ENCODE assay signal across 12 cellular contexts in genomic region chr12:75684678-75685620, GRCh38.
DNase-seq lines count a peak whose midpoint lies in the region; ATAC-seq, FAIRE-seq and TF ChIP-seq lines count a peak whose summit lies in the region.
"Had no signal": no experiment of that assay in that cellular context is flagged by ENCODE, and none has a peak within 500 bp of the region (broad histone marks: within the 10 kb centered on the region; RNA-seq: fewer than 3 reads in every experiment).

No MANE protein-coding gene starts in this region.

- no peaks in the 10 kb centered on the region for H3K27me3 Mint-ChIP-seq in astrocyte (ENCODE audit: low read depth, unreplicated experiment)

- no peaks in the 10 kb centered on the region for H4K20me1 ChIP-seq in astrocyte (ENCODE audit: insufficient read depth, low read length)

- DNase-seq in AG09309 (ENCODE audit: low read depth) (peak; percentile 85), LHCN-M2 (ENCODE audit: low read depth) (peak; percentile 67), astrocyte (ENCODE audit: low read depth) (peak; percentile 98), left lung (no peak), GM20000 (ENCODE audit: low spot score) (no peak), NCI-H1436 (lab: John Stamatoyannopoulos, UW) (no peak), hippocampal formation (lab: John Stamatoyannopoulos, UW) (no peak)
- DNase-seq: central memory CD4-positive, alpha-beta T cell; gastrocnemius medialis; PC-3; stimulated activated CD4-positive, alpha-beta T cell treated with anti-CD3 and anti-CD28 coated beads, Interleukin-4, amount 100 ng/mL, for 1 hour had no signal

- peaks cover 6% of the 10 kb centered on the region for H3K9me3 Mint-ChIP-seq in astrocyte (ENCODE audit: unreplicated experiment)

- peaks cover 14% of the 10 kb centered on the region for H3K4me1 Mint-ChIP-seq in astrocyte (ENCODE audit: low read depth, unreplicated experiment)

- peak overlapping the region; percentile 27 for H3K4me2 ChIP-seq in astrocyte (ENCODE audit: low read length)

- H2AFZ ChIP-seq in astrocyte (ENCODE audit: low read depth, low read length) = no peak overlapping the region

- no peak overlapping the region for H3K4me3 Mint-ChIP-seq in astrocyte (ENCODE audit: unreplicated experiment)

- H3K36me3 ChIP-seq in astrocyte (ENCODE audit: insufficient read depth, low read length) (no peaks in the 10 kb centered on the region), left lung (no peaks in the 10 kb centered on the region)
- H3K36me3 ChIP-seq: gastrocnemius medialis had no signal

- H3K4me1 ChIP-seq in astrocyte (ENCODE audit: insufficient read depth, low read length) (peaks cover 20% of the 10 kb centered on the region), left lung (no peaks in the 10 kb centered on the region)
- H3K4me1 ChIP-seq: gastrocnemius medialis had no signal

- H3K27me3 ChIP-seq in astrocyte (ENCODE audit: insufficient read depth, low read length) = no peaks in the 10 kb centered on the region
- no peaks in the 10 kb centered on the region for H3K27me3 ChIP-seq in left lung
- H3K27me3 ChIP-seq: gastrocnemius medialis had no signal

- H3K27ac ChIP-seq in astrocyte (ENCODE audit: low read depth, low read length) (peak overlapping the region; percentile 67), left lung (peak overlapping the region in 1 of 2 donors; percentile 54)
- H3K27ac ChIP-seq: gastrocnemius medialis had no signal

- H3K27ac Mint-ChIP-seq in astrocyte (ENCODE audit: unreplicated experiment) = peak overlapping the region; percentile 78

- peak; percentile 97 for FAIRE-seq in astrocyte (lab: Jason Lieb, UNC)

- no peak overlapping the region for H3K4me3 ChIP-seq in AG09309 (ENCODE audit: control insufficient read depth, low read depth, low read length)
- H3K4me3 ChIP-seq in astrocyte (ENCODE audit: insufficient read depth, low read depth, low read length) = no peak overlapping the region
- no peak overlapping the region for H3K4me3 ChIP-seq in left lung
- H3K4me3 ChIP-seq: gastrocnemius medialis had no signal

- H3K9me3 ChIP-seq in astrocyte (ENCODE audit: insufficient read depth, low read depth, low read length) = no peaks in the 10 kb centered on the region
- H3K9me3 ChIP-seq in left lung = no peaks in the 10 kb centered on the region
- H3K9me3 ChIP-seq: gastrocnemius medialis had no signal

- no peaks in the 10 kb centered on the region for H3K79me2 ChIP-seq in astrocyte (ENCODE audit: insufficient read depth, low read length)

- peak overlapping the region; percentile 3 for H3K9ac ChIP-seq in astrocyte (ENCODE audit: low read length)

- ATAC-seq in left lung (peak; percentile 57), HG03442 (IDR thresholded peaks at IDR 0.05; ENCODE audit: unreplicated experiment) (no peak)
- ATAC-seq: gastrocnemius medialis, PC-3 had no signal

- intact Hi-C loops in left lung (cut with DNase I) = no loop called here

- no peaks in the 10 kb centered on the region for H3K36me3 Mint-ChIP-seq in astrocyte (ENCODE audit: low read depth, unreplicated experiment)

- no peak for TF ChIP-seq CTCF in AG09309 (IDR thresholded peaks at IDR 0.05; ENCODE audit: control insufficient read depth, insufficient read depth, low read depth, low read length, missing control alignments)
- TF ChIP-seq CTCF in astrocyte (IDR thresholded peaks at IDR 0.05; ENCODE audit: insufficient read depth, low read depth, low read length) = no peak
- TF ChIP-seq CTCF in left lung (IDR thresholded peaks at IDR 0.05) = no peak
- no peak for TF ChIP-seq CTCF in GM20000 (IDR thresholded peaks at IDR 0.05; ENCODE audit: extremely low read depth, missing control alignments)

Comparison
In these comparisons a context has a peak if more than half of its experiments do, and no peak if none do; other contexts are left out.
1. DNase-seq: peak in AG09309 (single experiment), LHCN-M2 (single experiment) and astrocyte (single experiment); none in left lung (0 of 2), GM20000 (single experiment), NCI-H1436 (single experiment) and hippocampal formation (0 of 2).